Comparison of ENCODE assay signal across 15 cellular contexts in the genomic region with DNA sequence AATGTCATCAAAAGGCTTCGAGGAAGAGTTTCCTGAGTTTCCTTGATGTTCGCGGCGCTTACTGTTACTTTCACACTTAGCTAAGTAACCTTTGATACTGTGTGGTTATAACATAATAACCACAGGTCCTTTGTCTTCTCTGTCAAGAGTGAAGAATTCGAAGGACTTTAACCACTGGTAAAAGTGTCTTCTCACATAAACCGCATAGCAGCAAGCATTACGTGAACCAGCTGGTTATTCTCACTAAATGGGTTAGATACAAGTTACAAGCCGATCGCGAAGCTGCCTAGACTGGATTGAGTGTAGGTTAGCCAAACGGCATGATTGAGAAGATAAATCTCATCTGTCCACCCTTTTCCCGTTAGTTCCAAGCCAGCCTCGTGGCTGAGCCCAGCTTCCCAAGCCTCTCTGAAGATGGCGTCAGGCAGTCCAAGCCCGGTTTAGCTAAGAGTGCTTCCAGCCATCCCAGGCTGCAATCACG. TPM values are rescaled to one million over a fixed set of nuclear protein-coding genes. Genes with fewer than 3 reads are reported as not detected.
DNase-seq lines count a peak whose midpoint lies in the region; ATAC-seq, FAIRE-seq and TF ChIP-seq lines count a peak whose summit lies in the region.
"Had no signal": no experiment of that assay in that cellular context is flagged by ENCODE, and none has a peak within 500 bp of the region (broad histone marks: within the 10 kb centered on the region; RNA-seq: fewer than 3 reads in every experiment).

No MANE protein-coding gene starts in this region.

- no peaks in the 10 kb centered on the region for H3K9me3 ChIP-seq in CD8-positive, alpha-beta memory T cell (ENCODE audit: low read length)
- H3K9me3 ChIP-seq: esophagus muscularis mucosa, vagina had no signal

- H3K27me3 Mint-ChIP-seq in CD8-positive, alpha-beta memory T cell: peaks cover 18 to 29% of the 10 kb centered on the region in 2 donors
- H3K27me3 Mint-ChIP-seq in activated naive CD8-positive, alpha-beta T cell treated with anti-CD3 and anti-CD28 coated beads for 36 hours: peaks cover 21% of the 10 kb centered on the region
- peaks cover 39 to 46% of the 10 kb centered on the region in 2 donors for H3K27me3 Mint-ChIP-seq in natural killer cell (ENCODE audit: low read depth in 2 of 2)

- POLR2A ChIA-PET in CD8-positive, alpha-beta memory T cell (lab: Charles Lee): interaction anchor here (0.6 to 2.4 kb wide), 9 partner anchors 18 to 96 kb away, joined by 3 to 37 read pairs (median 4); a partner anchor contains a TSS

- peaks cover 55% of the 10 kb centered on the region for H3K4me1 ChIP-seq in CD8-positive, alpha-beta memory T cell (ENCODE audit: insufficient read depth, low read length)
- H3K4me1 ChIP-seq: parathyroid adenoma had no signal

- no peaks in the 10 kb centered on the region for H3K36me3 ChIP-seq in CD8-positive, alpha-beta memory T cell (ENCODE audit: insufficient read depth, low read length)
- H3K36me3 ChIP-seq: esophagus muscularis mucosa, vagina had no signal

- CTCF ChIA-PET in CD8-positive, alpha-beta memory T cell (lab: Charles Lee): interaction anchor here (0.7 to 5.3 kb wide), 9 partner anchors 10 to 199 kb away, joined by 3 to 34 read pairs (median 4); a partner anchor contains a TSS

- peak overlapping the region; percentile 63 to 80 (median 76) for H3K4me3 Mint-ChIP-seq in CD8-positive, alpha-beta memory T cell
- no peak overlapping the region for H3K4me3 Mint-ChIP-seq in activated naive CD8-positive, alpha-beta T cell treated with anti-CD3 and anti-CD28 coated beads for 36 hours
- peak overlapping the region; percentile 80 for H3K4me3 Mint-ChIP-seq in natural killer cell
- H3K4me3 Mint-ChIP-seq: brain had no signal

- H3K4me3 ChIP-seq in CD8-positive, alpha-beta memory T cell (ENCODE audit: low read length): peak overlapping the region; percentile 45
- no peak overlapping the region for H3K4me3 ChIP-seq in coronary artery
- H3K4me3 ChIP-seq: esophagus muscularis mucosa, vagina had no signal

- intact Hi-C loops in natural killer cell (cut with micrococcal nuclease) (loop anchor here (2.0 to 5.0 kb wide), 3 partner anchors 60 to 452 kb away; a partner anchor contains a TSS), left cardiac atrium (cut with DNase I) (no loop called here)

- H3K36me3 Mint-ChIP-seq in CD8-positive, alpha-beta memory T cell: no peaks in the 10 kb centered on the region
- H3K36me3 Mint-ChIP-seq in activated naive CD8-positive, alpha-beta T cell treated with anti-CD3 and anti-CD28 coated beads for 36 hours: no peaks in the 10 kb centered on the region
- H3K36me3 Mint-ChIP-seq in natural killer cell: no peaks in the 10 kb centered on the region
- H3K36me3 Mint-ChIP-seq: brain had no signal

- TF ChIP-seq CTCF in natural killer cell (IDR thresholded peaks at IDR 0.05) (no peak), coronary artery (IDR thresholded peaks at IDR 0.05) (no peak)

- DNase-seq in CD8-positive, alpha-beta memory T cell: peak in 4 of 5 donors; percentile 20 to 86 (median 74)
- DNase-seq in RCC 7860 (ENCODE audit: low spot score) (peak; percentile 86), natural killer cell (peak; percentile 32), coronary artery (ENCODE audit: low spot score) (no peak), left cardiac atrium (no peak)
- no peak for DNase-seq in activated naive CD8-positive, alpha-beta T cell treated with anti-CD3 and anti-CD28 coated beads for 36 hours
- DNase-seq: NCI-H1930, PC-3 had no signal

- H3K9me3 Mint-ChIP-seq in CD8-positive, alpha-beta memory T cell: no peaks in the 10 kb centered on the region
- H3K9me3 Mint-ChIP-seq in activated naive CD8-positive, alpha-beta T cell treated with anti-CD3 and anti-CD28 coated beads for 36 hours: no peaks in the 10 kb centered on the region
- no peaks in the 10 kb centered on the region for H3K9me3 Mint-ChIP-seq in natural killer cell

- peaks cover 52 to 64% (median 56%) of the 10 kb centered on the region in 3 donors for H3K4me1 Mint-ChIP-seq in CD8-positive, alpha-beta memory T cell
- H3K4me1 Mint-ChIP-seq in activated naive CD8-positive, alpha-beta T cell treated with anti-CD3 and anti-CD28 coated beads for 36 hours: peaks cover 54% of the 10 kb centered on the region
- H3K4me1 Mint-ChIP-seq in natural killer cell: peaks cover 49 to 55% of the 10 kb centered on the region in 2 donors
- H3K4me1 Mint-ChIP-seq: brain had no signal

- ATAC-seq in natural killer cell (peak; percentile 37 to 68 (median 62)), GM19328 (IDR thresholded peaks at IDR 0.05; ENCODE audit: unreplicated experiment) (no peak), left cardiac atrium (no peak), HG02981 (IDR thresholded peaks at IDR 0.05; ENCODE audit: unreplicated experiment) (no peak)
- ATAC-seq: PC-3 had no signal

- FAIRE-seq in RCC 7860 (lab: Jason Lieb, UNC): peak; percentile 92
- FAIRE-seq: islet of Langerhans had no signal

- H3K27ac Mint-ChIP-seq in CD8-positive, alpha-beta memory T cell: peak overlapping the region in 6 of 8 donors; percentile 57 to 85 (median 68)
- H3K27ac Mint-ChIP-seq in activated naive CD8-positive, alpha-beta T cell treated with anti-CD3 and anti-CD28 coated beads for 36 hours: peak overlapping the region; percentile 20
- peak overlapping the region; percentile 69 to 90 for H3K27ac Mint-ChIP-seq in natural killer cell
- H3K27ac Mint-ChIP-seq: brain had no signal

- peaks cover 10% of the 10 kb centered on the region for H3K27me3 ChIP-seq in CD8-positive, alpha-beta memory T cell (ENCODE audit: insufficient read depth, low read length, poor library complexity, severe bottlenecking)
- H3K27me3 ChIP-seq: esophagus muscularis mucosa, vagina had no signal

- no peak overlapping the region for H3K27ac ChIP-seq in CD8-positive, alpha-beta memory T cell (ENCODE audit: low read depth, low read length)
- no peak overlapping the region for H3K27ac ChIP-seq in coronary artery
- H3K27ac ChIP-seq: esophagus muscularis mucosa, parathyroid adenoma, vagina had no signal

RNA-seq across cellular contexts. Expression of a gene that starts 18.3 kb away (rescaled TPM):
- 1 to 10 TPM; 2.3 to 3.1 TPM for total RNA-seq in CD8-positive, alpha-beta memory T cell
- 3.1 TPM for polyA plus RNA-seq in CD8-positive, alpha-beta memory T cell
- total RNA-seq in activated naive CD8-positive, alpha-beta T cell treated with anti-CD3 and anti-CD28 coated beads for 36 hours: 1 to 10 TPM; 5.6 to 5.7 TPM
- total RNA-seq in natural killer cell (10 to 100 TPM in 1 of 3 donors, 1 to 10 TPM in 2; 3.6 to 16.5 (median 8.6) TPM), left cardiac atrium (10 to 100 TPM; 47.3 TPM)

Comparison
In these comparisons a context has a peak if more than half of its experiments do, and no peak if none do; other contexts are left out.
1. DNase-seq: peak in CD8-positive, alpha-beta memory T cell (4 of 5), RCC 7860 (single experiment) and natural killer cell (single experiment); none in activated naive CD8-positive, alpha-beta T cell treated with anti-CD3 and anti-CD28 coated beads for 36 hours (single experiment), coronary artery (single experiment) and left cardiac atrium (single experiment).
2. H3K27ac Mint-ChIP-seq: peak in every context shown above with its lines; median percentile 80 in natural killer cell; 68 in CD8-positive, alpha-beta memory T cell; 20 in activated naive CD8-positive, alpha-beta T cell treated with anti-CD3 and anti-CD28 coated beads for 36 hours.
3. ATAC-seq: peak in natural killer cell (3 of 3); none in GM19328 (single experiment), left cardiac atrium (0 of 2) and HG02981 (single experiment).